In the genomic region with DNA sequence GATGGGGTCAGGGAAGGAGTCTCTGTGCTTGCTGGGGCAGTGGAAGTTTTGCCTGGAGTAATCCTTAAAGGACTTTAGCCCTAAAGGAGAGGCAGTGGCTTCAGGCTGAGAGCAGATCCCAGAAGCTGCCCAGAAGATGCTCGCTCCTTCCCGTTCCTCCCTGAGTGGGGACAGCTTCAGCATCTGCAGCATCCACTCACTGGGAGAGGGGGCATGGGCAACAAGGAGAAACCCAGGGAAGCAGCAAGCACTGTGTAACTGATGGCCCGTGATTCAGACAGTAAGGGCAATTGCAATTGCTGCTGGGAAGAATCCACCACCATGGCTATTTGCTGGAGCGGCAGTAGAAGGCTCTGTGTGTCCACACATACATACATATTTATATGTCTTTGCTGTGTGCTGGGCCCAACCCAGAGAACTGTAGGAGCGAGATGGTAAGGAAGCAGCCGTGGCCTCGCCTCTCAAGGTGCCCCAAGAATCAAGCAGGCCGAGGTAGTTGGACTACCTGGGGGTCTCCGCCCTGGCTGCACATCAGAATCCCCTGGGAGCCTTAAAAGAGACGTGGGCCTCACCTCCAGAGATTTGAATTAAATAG, we compare ENCODE assay signal across 5 cellular contexts.
"Had no signal": no experiment of that assay in that cellular context is flagged by ENCODE, and none has a peak within 500 bp of the region (broad histone marks: within the 10 kb centered on the region; RNA-seq: fewer than 3 reads in every experiment).

No MANE protein-coding gene starts in this region.

- H3K4me3 Mint-ChIP-seq: GM23338, H9 had no signal

- H3K27ac Mint-ChIP-seq: GM23338, H9 had no signal

- H3K9me3 Mint-ChIP-seq: GM23338, H9 had no signal

- H3K4me3 ChIP-seq: GM23338, K562 had no signal

- DNase-seq: H9, HCEC 1CT, IMR-90 had no signal

- ATAC-seq: GM23338, K562 had no signal
